1 cellular context compared by ENCODE assay signal in the genomic region with DNA sequence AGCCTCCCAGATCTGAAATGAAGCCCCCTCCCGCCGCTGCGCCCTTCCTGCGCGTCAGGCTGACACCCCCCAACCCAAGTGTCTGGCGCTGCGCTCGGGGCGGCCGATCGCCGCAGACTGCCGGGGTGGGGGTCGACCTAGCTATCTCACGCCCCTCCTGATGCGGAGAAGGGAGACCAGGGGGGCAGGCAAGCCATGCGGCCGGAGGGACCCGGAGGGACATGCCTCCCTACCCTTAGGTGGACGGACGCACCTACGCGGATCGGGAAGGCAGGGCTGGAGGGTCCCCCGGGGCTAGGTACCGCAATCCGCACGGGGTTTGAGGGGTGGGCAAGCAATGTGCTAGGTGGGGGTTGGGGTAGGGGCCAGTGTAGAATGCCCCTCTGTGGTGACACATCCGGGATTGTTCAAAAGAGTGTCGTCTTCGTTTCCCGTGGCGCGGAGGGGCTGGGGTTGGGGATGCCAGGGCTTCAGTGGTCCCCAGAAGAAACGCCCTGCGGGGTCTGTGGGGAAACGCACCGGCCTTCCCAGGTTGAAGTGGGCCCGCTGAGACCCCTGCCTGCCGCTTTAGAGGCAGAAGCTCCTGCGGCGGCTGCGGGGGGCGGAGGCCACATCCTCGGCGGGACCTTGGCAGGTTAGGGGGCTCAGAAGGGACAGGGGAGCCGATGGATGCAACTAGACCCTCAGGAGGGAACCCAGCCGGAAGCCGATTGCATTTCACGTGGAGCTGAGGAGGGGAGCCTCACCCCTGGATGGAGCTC.
TF ChIP-seq lines count a peak whose summit lies in the region.

No MANE protein-coding gene starts in this region.

TF ChIP-seq in neural cell, 6 proteins besides CTCF, POLR2A, EP300 and RAD21:
- TF ChIP-seq POLR2AphosphoS5 (IDR thresholded peaks at IDR 0.05) (peak; percentile 26), SMC3 (conservative IDR thresholded peaks at IDR 0.05; ENCODE audit: poor library complexity) (no peak)
